ENCODE assay signal across 18 cellular contexts in the genomic region with DNA sequence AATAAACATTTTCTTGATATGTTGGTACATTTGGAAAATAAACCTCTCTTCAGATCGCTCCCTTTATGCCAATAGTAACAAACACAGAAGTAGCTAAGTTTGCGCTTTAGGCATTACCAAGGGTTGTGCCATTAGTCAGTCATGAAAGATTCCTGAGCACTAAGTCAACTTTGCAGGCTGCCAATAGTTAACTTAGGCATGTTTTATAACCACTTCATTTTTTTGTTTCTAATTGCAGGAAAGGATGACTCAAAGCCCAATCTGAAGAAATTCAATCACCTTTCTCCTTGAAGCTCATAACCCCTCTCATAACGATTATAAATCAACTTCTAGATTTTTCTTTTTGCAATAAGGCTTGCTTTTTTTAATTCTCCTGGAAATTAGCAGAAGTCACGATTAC.
A peak's percentile ranks its signal among the peaks of the same experiment; 100 is the strongest.
DNase-seq lines count a peak whose midpoint lies in the region; ATAC-seq, FAIRE-seq and TF ChIP-seq lines count a peak whose summit lies in the region.
"Had no signal": no experiment of that assay in that cellular context is flagged by ENCODE, and none has a peak within 500 bp of the region (broad histone marks: within the 10 kb centered on the region; RNA-seq: fewer than 3 reads in every experiment).

No MANE protein-coding gene starts in this region.

- dilution Hi-C loops in endothelial cell of umbilical vein (cut with MboI; ENCODE audit: extremely low pct_ligation_motif_present, low sequenced_read_pairs) = no loop called here

- H3K4me2 ChIP-seq in endothelial cell of umbilical vein (ENCODE audit: insufficient read depth, low read length) = peak overlapping the region; percentile 45
- H3K4me2 ChIP-seq: BLaER1 treated with 17β-estradiol and CSF1 and Interleukin-3, amounts not matched to agents 10 nM and 100 nM had no signal

- POLR2A ChIA-PET in endothelial cell of umbilical vein (lab: Charles Lee) = interaction anchor here (1.0 kb wide), 1 partner anchor 12 kb away, joined by 5 read pairs; no protein-coding TSS in a partner anchor

- ATAC-seq in HG02610 (IDR thresholded peaks at IDR 0.05; ENCODE audit: unreplicated experiment) = no peak
- ATAC-seq in GM18517 (IDR thresholded peaks at IDR 0.05; ENCODE audit: unreplicated experiment) = no peak
- ATAC-seq: K562, lower lobe of right lung had no signal

- peak; percentile 87 for FAIRE-seq in endothelial cell of umbilical vein (lab: Jason Lieb, UNC)
- FAIRE-seq: K562 had no signal

- no peak overlapping the region for H2AFZ ChIP-seq in endothelial cell of umbilical vein (ENCODE audit: low read depth, low read length)

- no peak for TF ChIP-seq POLR2A in endothelial cell of umbilical vein (IDR thresholded peaks at IDR 0.05; ENCODE audit: low read depth, low read length)

- H3K4me1 ChIP-seq in endothelial cell of umbilical vein (ENCODE audit: control insufficient read depth, extremely low read depth, insufficient read depth, low read length) = peaks cover 17% of the 10 kb centered on the region
- H3K4me1 ChIP-seq: lower lobe of right lung, SJSA1 had no signal

- no peaks in the 10 kb centered on the region for H3K9me3 ChIP-seq in endothelial cell of umbilical vein (replicated peaks; ENCODE audit: control insufficient read depth, insufficient read depth, low read length)
- H3K9me3 ChIP-seq: BLaER1 treated with 17β-estradiol and CSF1 and Interleukin-3, amounts not matched to agents 10 nM and 100 nM; lower lobe of right lung; SJSA1 had no signal

- H3K9me3 Mint-ChIP-seq in osteocyte (ENCODE audit: unreplicated experiment) = no peaks in the 10 kb centered on the region

- CTCF ChIA-PET in endothelial cell of umbilical vein (lab: Charles Lee) = interaction anchor here (0.8 to 1.7 kb wide), 10 partner anchors 12 to 827 kb away, joined by 3 to 10 read pairs (median 4); no protein-coding TSS in a partner anchor

- H3K36me3 Mint-ChIP-seq in osteocyte (ENCODE audit: unreplicated experiment) = no peaks in the 10 kb centered on the region
- H3K36me3 Mint-ChIP-seq: activated naive CD8-positive, alpha-beta T cell had no signal

- no peak overlapping the region for H3K4me3 ChIP-seq in endothelial cell of umbilical vein (replicated peaks in 1 of 3; ENCODE audit: insufficient read depth in 1 of 3, low read depth in 1 of 3, low read length in 3 of 3)
- H3K4me3 ChIP-seq: BLaER1 treated with 17β-estradiol and CSF1 and Interleukin-3, amounts not matched to agents 10 nM and 100 nM; K562; lower lobe of right lung; SJSA1 had no signal

- no peaks in the 10 kb centered on the region for H4K20me1 ChIP-seq in endothelial cell of umbilical vein (replicated peaks; ENCODE audit: control insufficient read depth, extremely low read depth, insufficient read depth, low read length)
- H4K20me1 ChIP-seq: BLaER1 treated with 17β-estradiol and CSF1 and Interleukin-3, amounts not matched to agents 10 nM and 100 nM had no signal

- H3K79me2 ChIP-seq in endothelial cell of umbilical vein (ENCODE audit: control insufficient read depth, insufficient read depth, low read length) = no peaks in the 10 kb centered on the region

- TF ChIP-seq CTCF in AG09319 (IDR thresholded peaks at IDR 0.05; ENCODE audit: low read depth, low read length) (no peak), endothelial cell of umbilical vein (IDR thresholded peaks at IDR 0.05; ENCODE audit: extremely low read depth in 1 of 2, insufficient read depth in 1 of 2, low read depth in 1 of 2, low read length in 2 of 2) (no peak), osteocyte (IDR thresholded peaks at IDR 0.05) (no peak)

- intact Hi-C loops in endothelial cell of umbilical vein (cut with micrococcal nuclease) = loop anchor here (2.0 kb wide), 1 partner anchor 24 kb away; no protein-coding TSS in a partner anchor

- H3K27ac ChIP-seq in endothelial cell of umbilical vein (ENCODE audit: insufficient read depth, low read depth, low read length) = no peak overlapping the region
- H3K27ac ChIP-seq: BLaER1 treated with 17β-estradiol and CSF1 and Interleukin-3, amounts not matched to agents 10 nM and 100 nM; lower lobe of right lung; SJSA1; WERI-Rb-1 had no signal

- H3K4me3 Mint-ChIP-seq in osteocyte (ENCODE audit: unreplicated experiment) = no peak overlapping the region
- H3K4me3 Mint-ChIP-seq: activated naive CD8-positive, alpha-beta T cell had no signal

- peaks cover 52% of the 10 kb centered on the region for H3K4me1 Mint-ChIP-seq in osteocyte (ENCODE audit: unreplicated experiment)

- H3K9me1 ChIP-seq in endothelial cell of umbilical vein (replicated peaks; ENCODE audit: control insufficient read depth, extremely low read depth, insufficient read depth, low read length) = no peaks in the 10 kb centered on the region

- no peaks in the 10 kb centered on the region for H3K27me3 Mint-ChIP-seq in osteocyte (ENCODE audit: unreplicated experiment)
- H3K27me3 Mint-ChIP-seq: activated naive CD8-positive, alpha-beta T cell had no signal

- DNase-seq in AG09319 (ENCODE audit: extremely low read depth, low read depth) = peak; percentile 75
- peak; percentile 73 for DNase-seq in NCI-H226
- DNase-seq in endothelial cell of umbilical vein (ENCODE audit: low read depth, low spot score) = peak; percentile 70
- DNase-seq in osteocyte (ENCODE audit: extremely low spot score, unreplicated experiment) = no peak
- no peak for DNase-seq in NCI-H2227 treated with DMSO at 0.1 percent for 48 hours (lab: John Stamatoyannopoulos, UW)
- no peak for DNase-seq in SIG-M5 treated with dmso at 0.1 percent for 504 hours (lab: John Stamatoyannopoulos, UW; ENCODE audit: unreplicated experiment)
- DNase-seq: activated CD8-positive, alpha-beta memory T cell treated with anti-CD3 and anti-CD28 coated beads, Interleukin-2, amount 50 U/mL, for 48 hours; GF-D8; hippocampal formation; lower lobe of right lung; nucleus accumbens; WERI-Rb-1 had no signal

- H3K27ac Mint-ChIP-seq in osteocyte (ENCODE audit: unreplicated experiment) = peak overlapping the region; percentile 74
- H3K27ac Mint-ChIP-seq: activated naive CD8-positive, alpha-beta T cell had no signal

- no TSS peak for BruUV-seq in endothelial cell of umbilical vein (replicated peaks; lab: Mats Ljungman, UMichigan)

- no peaks in the 10 kb centered on the region for H3K36me3 ChIP-seq in endothelial cell of umbilical vein (ENCODE audit: control insufficient read depth in 2 of 2, extremely low read depth in 1 of 2, insufficient read depth in 2 of 2, low read length in 2 of 2)
- H3K36me3 ChIP-seq: BLaER1 treated with 17β-estradiol and CSF1 and Interleukin-3, amounts not matched to agents 10 nM and 100 nM; lower lobe of right lung; SJSA1; WERI-Rb-1 had no signal

- no peak overlapping the region for H3K9ac ChIP-seq in endothelial cell of umbilical vein (replicated peaks; ENCODE audit: extremely low read depth, insufficient read depth, low read length)
- H3K9ac ChIP-seq: BLaER1 treated with 17β-estradiol and CSF1 and Interleukin-3, amounts not matched to agents 10 nM and 100 nM had no signal

- H3K27me3 ChIP-seq in endothelial cell of umbilical vein (ENCODE audit: control insufficient read depth in 2 of 2, insufficient read depth in 2 of 2, low read length in 2 of 2) = no peaks in the 10 kb centered on the region
- H3K27me3 ChIP-seq: BLaER1 treated with 17β-estradiol and CSF1 and Interleukin-3, amounts not matched to agents 10 nM and 100 nM; SJSA1 had no signal

TF ChIP-seq in endothelial cell of umbilical vein, 7 proteins besides CTCF, POLR2A, EP300 and RAD21:
- TF ChIP-seq MYC (IDR thresholded peaks at IDR 0.05; ENCODE audit: low read depth, low read length) (no peak), FOS (IDR thresholded peaks at IDR 0.05; ENCODE audit: borderline replicate concordance, insufficient read depth, low read length) (peak; percentile 82), POLR2AphosphoS5 (IDR thresholded peaks at IDR 0.05; ENCODE audit: insufficient read depth, low read depth, low read length) (no peak), GATA2 (IDR thresholded peaks at IDR 0.05; ENCODE audit: insufficient read depth, insufficient read length, low read depth, low read length) (no peak), JUN (IDR thresholded peaks at IDR 0.05; ENCODE audit: borderline replicate concordance, insufficient read depth, insufficient read length, low read depth) (peak; percentile 60)

Comparison
In these comparisons a context has a peak if more than half of its experiments do, and no peak if none do; other contexts are left out.
1. DNase-seq: peak in AG09319 (single experiment), NCI-H226 (single experiment) and endothelial cell of umbilical vein (single experiment); none in osteocyte (single experiment), NCI-H2227 treated with DMSO at 0.1 percent for 48 hours (single experiment) and SIG-M5 treated with dmso at 0.1 percent for 504 hours (single experiment).